17 cellular contexts compared by ENCODE assay signal in the genomic region with DNA sequence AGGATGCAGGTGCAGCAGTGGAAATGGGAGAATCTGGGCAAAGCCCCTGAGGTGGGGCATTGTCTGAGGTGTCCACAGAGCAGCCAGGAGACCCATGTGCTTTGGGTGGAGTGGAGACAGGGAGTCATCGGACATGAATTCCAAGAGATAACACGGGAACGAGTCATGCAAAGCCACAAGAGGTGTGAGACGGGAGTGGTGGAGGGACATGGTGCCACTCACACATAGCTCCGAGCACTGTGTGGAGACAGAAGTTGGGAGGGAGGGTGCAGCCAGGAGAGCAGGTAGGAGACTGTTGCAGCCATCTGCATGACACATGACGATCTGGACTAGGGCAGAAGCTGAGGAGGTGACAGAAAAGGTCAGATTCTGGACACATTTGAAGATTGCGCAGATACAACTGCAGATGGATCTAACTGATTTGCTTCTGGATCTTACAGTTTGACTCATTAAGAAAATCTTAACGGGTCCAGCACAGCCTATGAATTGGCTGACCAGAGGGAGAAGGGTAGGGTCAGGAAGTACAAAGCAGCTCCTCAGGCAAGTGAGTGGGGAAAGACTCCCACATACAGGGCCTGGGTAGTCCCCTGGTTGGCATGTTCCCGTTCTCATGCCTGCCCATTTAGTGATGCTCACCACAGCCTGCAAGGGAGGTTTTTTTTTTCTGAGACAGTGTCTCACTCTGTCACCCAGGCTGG.
DNase-seq lines count a peak whose midpoint lies in the region; ATAC-seq lines count a peak whose summit lies in the region.
"Had no signal": no experiment of that assay in that cellular context is flagged by ENCODE, and none has a peak within 500 bp of the region (broad histone marks: within the 10 kb centered on the region; RNA-seq: fewer than 3 reads in every experiment).

No MANE protein-coding gene starts in this region.

- no peaks in the 10 kb centered on the region for H3K9me3 Mint-ChIP-seq in activated T-helper 17 cell treated with anti-CD3 and anti-CD28 coated beads, Interleukin-2, amount 50 U/mL, for 72 hours
- H3K9me3 Mint-ChIP-seq: naive B cell; stimulated activated effector memory CD8-positive, alpha-beta T cell treated with anti-CD3 and anti-CD28 coated beads, Interleukin-12 subunit alpha, Interleukin-12 subunit beta, amount 100 ng/mL, for 72 hours; T-helper 1 cell treated with Interleukin-12 subunit alpha and Interleukin-12 subunit beta and Interleukin-4 antibody, amounts not matched to agents 30 μg/mL and 1 μg/mL, for 36 hours had no signal

- ATAC-seq in activated T-helper 17 cell treated with anti-CD3 and anti-CD28 coated beads, Interleukin-2, amount 50 U/mL, for 72 hours (replicated peaks), result peak; percentile 18
- ATAC-seq in HG02973 (IDR thresholded peaks at IDR 0.05; ENCODE audit: unreplicated experiment), result no peak
- ATAC-seq: gastroesophageal sphincter, left lobe of liver had no signal

- peak; percentile 23 for DNase-seq in AG08396 (ENCODE audit: low spot score)
- DNase-seq in HK-2 (ENCODE audit: unreplicated experiment), result peak; percentile 33
- DNase-seq in iris pigment epithelial cell (ENCODE audit: low read depth), result peak; percentile 16
- DNase-seq in globus pallidus (ENCODE audit: low spot score), result no peak
- DNase-seq in ecto neural progenitor cell (ENCODE audit: low spot score), result no peak
- no peak for DNase-seq in T-helper 1 cell
- DNase-seq: adrenal gland; NCI-H1048; stimulated activated CD4-positive, alpha-beta T cell treated with anti-CD3 and anti-CD28 coated beads, Interleukin-4, amount 100 ng/mL, for 24 hours; uterus had no signal

- H3K27me3 Mint-ChIP-seq in activated T-helper 17 cell treated with anti-CD3 and anti-CD28 coated beads, Interleukin-2, amount 50 U/mL, for 72 hours, result peaks cover 3% of the 10 kb centered on the region

- H3K36me3 Mint-ChIP-seq in activated T-helper 17 cell treated with anti-CD3 and anti-CD28 coated beads, Interleukin-2, amount 50 U/mL, for 72 hours (ENCODE audit: low read depth), result no peaks in the 10 kb centered on the region
- H3K36me3 Mint-ChIP-seq: naive B cell; stimulated activated effector memory CD8-positive, alpha-beta T cell treated with anti-CD3 and anti-CD28 coated beads, Interleukin-12 subunit alpha, Interleukin-12 subunit beta, amount 100 ng/mL, for 72 hours had no signal

- no peaks in the 10 kb centered on the region for H3K4me1 Mint-ChIP-seq in activated T-helper 17 cell treated with anti-CD3 and anti-CD28 coated beads, Interleukin-2, amount 50 U/mL, for 72 hours
- H3K4me1 Mint-ChIP-seq: naive B cell; stimulated activated effector memory CD8-positive, alpha-beta T cell treated with anti-CD3 and anti-CD28 coated beads, Interleukin-12 subunit alpha, Interleukin-12 subunit beta, amount 100 ng/mL, for 72 hours had no signal

- no peak overlapping the region for H3K4me3 Mint-ChIP-seq in activated T-helper 17 cell treated with anti-CD3 and anti-CD28 coated beads, Interleukin-2, amount 50 U/mL, for 72 hours
- H3K4me3 Mint-ChIP-seq: naive B cell; stimulated activated effector memory CD8-positive, alpha-beta T cell treated with anti-CD3 and anti-CD28 coated beads, Interleukin-12 subunit alpha, Interleukin-12 subunit beta, amount 100 ng/mL, for 72 hours; T-helper 1 cell treated with Interleukin-12 subunit alpha and Interleukin-12 subunit beta and Interleukin-4 antibody, amounts not matched to agents 30 μg/mL and 1 μg/mL, for 36 hours had no signal

- H3K27ac Mint-ChIP-seq in activated T-helper 17 cell treated with anti-CD3 and anti-CD28 coated beads, Interleukin-2, amount 50 U/mL, for 72 hours, result no peak overlapping the region
- H3K27ac Mint-ChIP-seq: naive B cell; stimulated activated effector memory CD8-positive, alpha-beta T cell treated with anti-CD3 and anti-CD28 coated beads, Interleukin-12 subunit alpha, Interleukin-12 subunit beta, amount 100 ng/mL, for 72 hours; T-helper 1 cell treated with Interleukin-12 subunit alpha and Interleukin-12 subunit beta and Interleukin-4 antibody, amounts not matched to agents 30 μg/mL and 1 μg/mL, for 36 hours had no signal

Comparison
In these comparisons a context has a peak if more than half of its experiments do, and no peak if none do; other contexts are left out.
1. DNase-seq: peak in AG08396 (single experiment), HK-2 (single experiment) and iris pigment epithelial cell (single experiment); none in globus pallidus (single experiment), ecto neural progenitor cell (single experiment) and T-helper 1 cell (0 of 5).